Comparison of ENCODE assay signal across 20 cellular contexts in genomic region chr10:74048433-74048832, GRCh38. TPM values are rescaled to one million over a fixed set of nuclear protein-coding genes. Genes with fewer than 3 reads are reported as not detected.
DNase-seq lines count a peak whose midpoint lies in the region; ATAC-seq, FAIRE-seq and TF ChIP-seq lines count a peak whose summit lies in the region.
"Had no signal": no experiment of that assay in that cellular context is flagged by ENCODE, and none has a peak within 500 bp of the region (broad histone marks: within the 10 kb centered on the region; RNA-seq: fewer than 3 reads in every experiment).

No MANE protein-coding gene starts in this region.

- H3K9me3 ChIP-seq in right lobe of liver, result no peaks in the 10 kb centered on the region
- H3K9me3 ChIP-seq in HepG2 (ENCODE audit: low read length), result no peaks in the 10 kb centered on the region
- H3K9me3 ChIP-seq: breast epithelium, transverse colon had no signal

- TF ChIP-seq POLR2A in right lobe of liver (IDR thresholded peaks at IDR 0.05), result no peak
- no peak for TF ChIP-seq POLR2A in HepG2 (IDR thresholded peaks at IDR 0.05; ENCODE audit: insufficient read depth in 1 of 2, low read depth in 2 of 2, low read length in 2 of 2)

- TF ChIP-seq EP300 in HepG2 (IDR thresholded peaks at IDR 0.05; ENCODE audit: low read depth in 2 of 2, low read length in 2 of 2), result no peak
- TF ChIP-seq EP300 in HepG2 (CRISPR knock-in tag; IDR thresholded peaks at IDR 0.05; ENCODE audit: borderline replicate concordance), result no peak

- DNase-seq in right lobe of liver (no peak), HepG2 (ENCODE audit: low spot score) (no peak), chondrocyte (ENCODE audit: low spot score) (no peak), renal cortical epithelial cell (ENCODE audit: low read depth) (peak; percentile 30), DMS 273 treated with DMSO at 0.1 percent for 48 hours (lab: John Stamatoyannopoulos, UW) (no peak), mesendoderm (no peak), Ammon's horn (ENCODE audit: low spot score) (no peak), caudate nucleus (lab: John Stamatoyannopoulos, UW) (no peak)
- DNase-seq: activated CD4-positive, alpha-beta T cell treated with anti-CD3 and anti-CD28 coated beads for 1 hour; activated CD8-positive, alpha-beta T cell treated with anti-CD3 and anti-CD28 coated beads, Interleukin-2, amount 10 ng/mL, durations not matched to agents 7 days and 5 days; activated gamma-delta T cell; NCI-H1694; SHP77 treated with DMSO at 0.1 percent for 48 hours; T-cell; transverse colon had no signal

- no peaks in the 10 kb centered on the region for H3K27me3 ChIP-seq in right lobe of liver
- no peaks in the 10 kb centered on the region for H3K27me3 ChIP-seq in HepG2 (ENCODE audit: control insufficient read depth in 1 of 2, insufficient read depth in 2 of 2, low read length in 2 of 2)
- no peaks in the 10 kb centered on the region for H3K27me3 ChIP-seq in mesendoderm (ENCODE audit: insufficient read depth, low read length, poor library complexity)
- H3K27me3 ChIP-seq: breast epithelium, transverse colon had no signal

- in situ Hi-C loops in HepG2 (cut with HindIII; ENCODE audit: extremely low pct_ligation_motif_present, low pct_unique_long_range_greater_than_20kb), result no loop called here

- TF ChIP-seq RAD21 in HepG2 (CRISPR knock-in tag; IDR thresholded peaks at IDR 0.05), result no peak

- no peak for FAIRE-seq in HepG2 (lab: Jason Lieb, UNC)
- FAIRE-seq: H54 had no signal

- H3K27ac ChIP-seq in right lobe of liver, result no peak overlapping the region
- no peak overlapping the region for H3K27ac ChIP-seq in HepG2 (ENCODE audit: extremely low read length, insufficient read depth, low read length)
- H3K27ac ChIP-seq in mesendoderm (ENCODE audit: low read depth, low read length), result no peak overlapping the region
- H3K27ac ChIP-seq in caudate nucleus (ENCODE audit: low read depth, low read length), result no peak overlapping the region
- H3K27ac ChIP-seq: C4-2B had no signal

- H3K4me1 ChIP-seq in right lobe of liver, result peaks cover 0 to 23% (median 3%) of the 10 kb centered on the region in 4 donors
- peaks cover 7% of the 10 kb centered on the region; the same call in 1 of the 2 replicates for H3K4me1 ChIP-seq in HepG2 (ENCODE audit: insufficient read depth, low read length)
- no peaks in the 10 kb centered on the region for H3K4me1 ChIP-seq in mesendoderm (ENCODE audit: control insufficient read depth, low read depth, low read length)
- H3K4me1 ChIP-seq: breast epithelium had no signal

- H2BK5ac ChIP-seq in mesendoderm (ENCODE audit: low read length), result no peak overlapping the region

- peaks cover 15% of the 10 kb centered on the region for H3K36me3 Mint-ChIP-seq in chondrocyte (ENCODE audit: low read depth)

- H3K27ac Mint-ChIP-seq in chondrocyte (ENCODE audit: unreplicated experiment), result peak overlapping the region; percentile 96
- H3K27ac Mint-ChIP-seq: activated CD8-positive, alpha-beta T cell treated with anti-CD3 and anti-CD28 coated beads, Interleukin-2, amount 10 ng/mL, durations not matched to agents 7 days and 5 days; stimulated activated naive CD8-positive, alpha-beta T cell treated with anti-CD3 and anti-CD28 coated beads, Interleukin-15, Interleukin-2, amounts not matched to agents 100 ng/mL and 50 ng/mL, for 24 hours; T-cell had no signal

- H3K79me2 ChIP-seq in HepG2 (ENCODE audit: insufficient read depth, low read length), result no peaks in the 10 kb centered on the region
- peaks cover 36% of the 10 kb centered on the region for H3K79me2 ChIP-seq in mesendoderm (ENCODE audit: control insufficient read depth, insufficient read depth, low read length)

- no peak overlapping the region for H2BK15ac ChIP-seq in mesendoderm (replicated peaks; ENCODE audit: low read depth)

- H4K5ac ChIP-seq in mesendoderm (ENCODE audit: low read length), result no peak overlapping the region

- intact Hi-C loops in right lobe of liver (cut with DNase I), result no loop called here
- intact Hi-C loops in HepG2 (cut with micrococcal nuclease; ENCODE audit: unreplicated experiment), result no loop called here

- H3K79me1 ChIP-seq in mesendoderm (ENCODE audit: low read length), result peaks cover 4% of the 10 kb centered on the region

- no peak overlapping the region for H3K4me2 ChIP-seq in HepG2 (ENCODE audit: low read depth, low read length)
- no peak overlapping the region for H3K4me2 ChIP-seq in mesendoderm (ENCODE audit: low read length)

- H3K23ac ChIP-seq in mesendoderm (ENCODE audit: low read length), result no peak overlapping the region

- no peaks in the 10 kb centered on the region for H3K9me3 Mint-ChIP-seq in chondrocyte (ENCODE audit: low read depth)
- H3K9me3 Mint-ChIP-seq: dendritic cell treated with granulocyte-macrophage colony-stimulating factor and Interleukin-4, amounts not matched to agents 40 ng/mL and 50 ng/mL, for 4 days; stimulated activated naive CD8-positive, alpha-beta T cell treated with anti-CD3 and anti-CD28 coated beads, Interleukin-15, Interleukin-2, amounts not matched to agents 100 ng/mL and 50 ng/mL, for 24 hours; T-cell had no signal

- 70% methylated on average over 2 of the region's 2 CpGs for WGBS in right lobe of liver (ENCODE audit: insufficient coverage, low coverage, low lambda C conversion rate, missing lambda C conversion rate)
- 94% methylated on average over 2 of the region's 2 CpGs for WGBS in HepG2 (ENCODE audit: low lambda C conversion rate)
- WGBS in mesendoderm (ENCODE audit: extremely low coverage, insufficient coverage, low lambda C conversion rate), result no CpG with 5 or more reads among the region's 2 CpGs

- no peak for TF ChIP-seq CTCF in right lobe of liver (IDR thresholded peaks at IDR 0.05)
- no peak for TF ChIP-seq CTCF in HepG2 (CRISPR knock-in tag; IDR thresholded peaks at IDR 0.05)
- TF ChIP-seq CTCF in chondrocyte (IDR thresholded peaks at IDR 0.05), result no peak

- CTCF ChIA-PET in HepG2 (lab: Yijun Ruan, JAX; ENCODE audit: low intra/inter-chr PET ratio, low total read pairs), result no interaction called here

- peak overlapping the region; percentile 24 for H3K4me3 Mint-ChIP-seq in chondrocyte (ENCODE audit: unreplicated experiment)
- H3K4me3 Mint-ChIP-seq: activated CD8-positive, alpha-beta T cell treated with anti-CD3 and anti-CD28 coated beads, Interleukin-2, amount 10 ng/mL, durations not matched to agents 7 days and 5 days; dendritic cell treated with granulocyte-macrophage colony-stimulating factor and Interleukin-4, amounts not matched to agents 40 ng/mL and 50 ng/mL, for 4 days; stimulated activated naive CD8-positive, alpha-beta T cell treated with anti-CD3 and anti-CD28 coated beads, Interleukin-15, Interleukin-2, amounts not matched to agents 100 ng/mL and 50 ng/mL, for 24 hours; T-cell had no signal

- peaks cover 79% of the 10 kb centered on the region for H3K4me1 Mint-ChIP-seq in chondrocyte (ENCODE audit: low read depth)

- no peak overlapping the region for H2AFZ ChIP-seq in HepG2 (ENCODE audit: low read length)

- no peak overlapping the region for H3K9ac ChIP-seq in HepG2 (ENCODE audit: insufficient read depth, low read depth, low read length)
- H3K9ac ChIP-seq in mesendoderm (ENCODE audit: low read length), result no peak overlapping the region

- POLR2A ChIA-PET in HepG2 (lab: Yijun Ruan, JAX), result no interaction called here

- H3K56ac ChIP-seq in mesendoderm (ENCODE audit: low read length), result no peak overlapping the region

- no peak overlapping the region for H2AK5ac ChIP-seq in mesendoderm (ENCODE audit: low read length)

- H2BK120ac ChIP-seq in mesendoderm (ENCODE audit: low read depth, low read length), result no peak overlapping the region

- no peaks in the 10 kb centered on the region for H4K20me1 ChIP-seq in HepG2 (ENCODE audit: insufficient read depth, low read length)

- BruUV-seq in HepG2 (replicated peaks; lab: Mats Ljungman, UMichigan), result no TSS peak

- H3K4me3 ChIP-seq in right lobe of liver (no peak overlapping the region), HepG2 (replicated peaks in 1 of 3; ENCODE audit: insufficient read depth in 1 of 3, low read depth in 2 of 3, low read length in 3 of 3) (no peak overlapping the region), mesendoderm (ENCODE audit: low read length) (no peak overlapping the region)
- H3K4me3 ChIP-seq: breast epithelium, transverse colon had no signal

- no peak overlapping the region for H4K8ac ChIP-seq in mesendoderm (ENCODE audit: low read depth, low read length)

- H3K18ac ChIP-seq in mesendoderm (ENCODE audit: low read length), result no peak overlapping the region

- ATAC-seq in right lobe of liver (peak in 3 of 4 donors; percentile 22 to 67 (median 46)), HepG2 (no peak)
- ATAC-seq: activated CD8-positive, alpha-beta T cell treated with anti-CD3 and anti-CD28 coated beads, Interleukin-2, amount 10 ng/mL, durations not matched to agents 7 days and 5 days; T-cell had no signal

- H3K4ac ChIP-seq in mesendoderm (ENCODE audit: low read depth, low read length), result no peak overlapping the region

- peaks cover 0 to 5% (median 2%) of the 10 kb centered on the region in 4 donors for H3K36me3 ChIP-seq in right lobe of liver
- peaks cover 0 to 10% of the 10 kb centered on the region in 2 experiments; a peak in 2 of 5 replicates for H3K36me3 ChIP-seq in HepG2 (replicated peaks in 1 of 2; ENCODE audit: control insufficient read depth in 1 of 2, insufficient read depth in 2 of 2, low read length in 2 of 2)
- H3K36me3 ChIP-seq in mesendoderm (ENCODE audit: control insufficient read depth, insufficient read depth, low read length), result no peaks in the 10 kb centered on the region
- H3K36me3 ChIP-seq: breast epithelium had no signal

- H3K27me3 Mint-ChIP-seq in chondrocyte (ENCODE audit: low read depth), result no peaks in the 10 kb centered on the region
- H3K27me3 Mint-ChIP-seq: dendritic cell treated with granulocyte-macrophage colony-stimulating factor and Interleukin-4, amounts not matched to agents 40 ng/mL and 50 ng/mL, for 4 days; stimulated activated naive CD8-positive, alpha-beta T cell treated with anti-CD3 and anti-CD28 coated beads, Interleukin-15, Interleukin-2, amounts not matched to agents 100 ng/mL and 50 ng/mL, for 24 hours; T-cell had no signal

RNA-seq across cellular contexts. Expression of gene VCL, which starts 50.5 kb away (rescaled TPM):
- total RNA-seq in right lobe of liver (10 to 100 TPM; 13.2 to 58.9 (median 27.5) TPM), HepG2 (2016; rRNA removed; fragmentation: Illumina TruSeq; extraction: Trizol) (23.7 and 26.9 TPM in 2 replicates), chondrocyte (429 to 498 TPM (median 485 TPM) in 3 replicates), renal cortical epithelial cell (258 and 313 TPM in 2 replicates)
- 1.3 and 2.3 TPM in 2 replicates for total RNA-seq in HepG2 (2016; cell fraction: cytosol; rRNA removed; fragmentation: Illumina TruSeq; extraction: Trizol; ENCODE audit: low read depth)
- 20.6 and 25.2 TPM in 2 replicates for total RNA-seq in HepG2 (2016; cell fraction: insoluble cytoplasmic fraction; rRNA removed; fragmentation: Illumina TruSeq; extraction: Trizol)
- 4.6 and 6.2 TPM in 2 replicates for total RNA-seq in HepG2 (2016; cell fraction: membrane; rRNA removed; fragmentation: Illumina TruSeq; extraction: Trizol)
- total RNA-seq in HepG2 (2016; cell fraction: nucleus; rRNA removed; fragmentation: Illumina TruSeq; extraction: Trizol), result 28.7 and 35.3 TPM in 2 replicates
- polyA plus RNA-seq in HepG2 (2011; rRNA removed), result 15.9 and 17.3 TPM in 2 replicates
- polyA plus RNA-seq in HepG2 (2011; cell fraction: cytosol; rRNA removed), result 7.7 and 9.9 TPM in 2 replicates
- polyA plus RNA-seq in HepG2 (2011; cell fraction: nucleus; rRNA removed), result 14.7 and 14.8 TPM in 2 replicates
- polyA plus RNA-seq in HepG2 (2012), result 10.9 and 12.0 TPM in 2 replicates
- 0.78 and 0.81 TPM in 2 replicates for polyA plus RNA-seq in HepG2 (2016; cell fraction: cytosol; fragmentation: Illumina TruSeq; extraction: Trizol; ENCODE audit: low read depth)
- 12.1 and 14.0 TPM in 2 replicates for polyA plus RNA-seq in HepG2 (2016; cell fraction: insoluble cytoplasmic fraction; fragmentation: Illumina TruSeq; extraction: Trizol; ENCODE audit: low read depth)
- 1.8 and 2.1 TPM in 2 replicates for polyA plus RNA-seq in HepG2 (2016; cell fraction: membrane; fragmentation: Illumina TruSeq; extraction: Trizol; ENCODE audit: low read depth)
- polyA plus RNA-seq in HepG2 (2016; cell fraction: nucleus; fragmentation: Illumina TruSeq; extraction: Trizol; ENCODE audit: insufficient read depth, low read depth), result 22.1 and 22.9 TPM in 2 replicates
- 29.5 and 80.4 TPM in 2 replicates for polyA minus RNA-seq in HepG2 (2011; rRNA and poly(A)+ RNA removed; ENCODE audit: low replicate concordance)
- polyA minus RNA-seq in HepG2 (2011; cell fraction: cytosol; rRNA and poly(A)+ RNA removed), result 14.3 and 18.8 TPM in 2 replicates
- polyA minus RNA-seq in HepG2 (2011; cell fraction: nucleus; rRNA and poly(A)+ RNA removed), result 39.1 and 52.5 TPM in 2 replicates
- 212 TPM for polyA plus RNA-seq in mesendoderm (2013, experiment 1 of 2)
- polyA plus RNA-seq in mesendoderm (2013, experiment 2 of 2), result 218 TPM
